ENCODE assay signal across 18 cellular contexts in genomic region chr18:57789759-57790158, GRCh38. TPM values are rescaled to one million over a fixed set of nuclear protein-coding genes. Genes with fewer than 3 reads are reported as not detected.
DNase-seq lines count a peak whose midpoint lies in the region; ATAC-seq and TF ChIP-seq lines count a peak whose summit lies in the region.
"Had no signal": no experiment of that assay in that cellular context is flagged by ENCODE, and none has a peak within 500 bp of the region (broad histone marks: within the 10 kb centered on the region; RNA-seq: fewer than 3 reads in every experiment).

No MANE protein-coding gene starts in this region.

- in situ Hi-C loops in GM23248 (cut with MboI): no loop called here

- no peaks in the 10 kb centered on the region for H3K9me3 ChIP-seq in GM23248 (ENCODE audit: low read depth)
- no peaks in the 10 kb centered on the region for H3K9me3 ChIP-seq in adrenal gland (replicated peaks in 1 of 3)
- no peaks in the 10 kb centered on the region for H3K9me3 ChIP-seq in lower lobe of right lung
- no peaks in the 10 kb centered on the region for H3K9me3 ChIP-seq in stomach smooth muscle (ENCODE audit: control insufficient read depth in 2 of 2, low read length in 2 of 2)
- no peaks in the 10 kb centered on the region for H3K9me3 ChIP-seq in thyroid gland
- H3K9me3 ChIP-seq in CD8-positive, alpha-beta memory T cell (ENCODE audit: low read length): no peaks in the 10 kb centered on the region

- CTCF ChIA-PET in CD8-positive, alpha-beta memory T cell (lab: Charles Lee): no interaction called here

- peaks cover 44% of the 10 kb centered on the region for H3F3A ChIP-seq in GM23248 (ENCODE audit: insufficient read depth)

- no peaks in the 10 kb centered on the region for H3K27me3 ChIP-seq in GM23248 (replicated peaks; ENCODE audit: insufficient read depth)
- H3K27me3 ChIP-seq in adrenal gland: no peaks in the 10 kb centered on the region
- H3K27me3 ChIP-seq in lower lobe of right lung (ENCODE audit: low read depth): no peaks in the 10 kb centered on the region
- no peaks in the 10 kb centered on the region for H3K27me3 ChIP-seq in stomach smooth muscle (ENCODE audit: control insufficient read depth in 1 of 2, insufficient read depth in 2 of 2, low read length in 2 of 2)
- H3K27me3 ChIP-seq in thyroid gland: no peaks in the 10 kb centered on the region
- H3K27me3 ChIP-seq in CD8-positive, alpha-beta memory T cell (ENCODE audit: insufficient read depth, low read length, poor library complexity, severe bottlenecking): no peaks in the 10 kb centered on the region

- DNase-seq in GM23248 (peak; percentile 49), adrenal gland (no peak), lower lobe of right lung (no peak), thyroid gland (no peak)
- no peak for DNase-seq in effector CD4-positive, alpha-beta T cell
- no peak for DNase-seq in CD8-positive, alpha-beta memory T cell
- DNase-seq: activated CD4-positive, alpha-beta T cell treated with anti-CD3 and anti-CD28 coated beads, Interleukin-2, amount 10 ng/mL, durations not matched to agents 7 days and 5 days; activated T-cell treated with anti-CD3 and anti-CD28 coated beads, Interleukin-2, amount 50 U/mL, for 1 hour; C1 segment of cervical spinal cord; kidney glomerular epithelial cell; NCI-H1105; NCI-H2171 treated with DMSO at 0.1 percent for 48 hours; SIG-M5; stimulated activated CD4-positive, alpha-beta T cell treated with anti-CD3 and anti-CD28 coated beads, Interleukin-2, amount 100 ng/mL, for 48 hours had no signal

- H2AFZ ChIP-seq in GM23248: no peak overlapping the region

- TF ChIP-seq POLR2A in adrenal gland (IDR thresholded peaks at IDR 0.05) (no peak), thyroid gland (IDR thresholded peaks at IDR 0.05) (no peak)

- POLR2A ChIA-PET in CD8-positive, alpha-beta memory T cell (lab: Charles Lee): no interaction called here

- H3K36me3 Mint-ChIP-seq in CD8-positive, alpha-beta memory T cell: no peaks in the 10 kb centered on the region
- H3K36me3 Mint-ChIP-seq: activated naive CD4-positive, alpha-beta T cell treated with anti-CD3 and anti-CD28 coated beads, Interleukin-2, amount 50 U/mL, for 24 hours had no signal

- H3K79me2 ChIP-seq in GM23248 (ENCODE audit: insufficient read depth): peaks cover 91% of the 10 kb centered on the region

- H3K9me3 Mint-ChIP-seq in CD8-positive, alpha-beta memory T cell: peaks cover 0 to 9% (median 0%) of the 10 kb centered on the region in 5 donors
- H3K9me3 Mint-ChIP-seq: activated CD4-positive, alpha-beta T cell treated with anti-CD3 and anti-CD28 coated beads, Interleukin-2, amount 10 ng/mL, durations not matched to agents 7 days and 5 days; activated naive CD4-positive, alpha-beta T cell treated with anti-CD3 and anti-CD28 coated beads, Interleukin-2, amount 50 U/mL, for 24 hours; central memory CD8-positive, alpha-beta T cell had no signal

- no peak for TF ChIP-seq CTCF in adrenal gland (IDR thresholded peaks at IDR 0.05)
- no peak for TF ChIP-seq CTCF in lower lobe of right lung (IDR thresholded peaks at IDR 0.05)
- TF ChIP-seq CTCF in thyroid gland (IDR thresholded peaks at IDR 0.05): no peak

- no peaks in the 10 kb centered on the region for H3K4me1 Mint-ChIP-seq in CD8-positive, alpha-beta memory T cell
- H3K4me1 Mint-ChIP-seq: activated CD4-positive, alpha-beta T cell treated with anti-CD3 and anti-CD28 coated beads, Interleukin-2, amount 10 ng/mL, durations not matched to agents 7 days and 5 days; activated naive CD4-positive, alpha-beta T cell treated with anti-CD3 and anti-CD28 coated beads, Interleukin-2, amount 50 U/mL, for 24 hours; central memory CD8-positive, alpha-beta T cell had no signal

- H3K27ac ChIP-seq in GM23248: peak overlapping the region; percentile 84
- peak overlapping the region in 4 of 5 donors; percentile 58 to 91 (median 90) for H3K27ac ChIP-seq in adrenal gland
- H3K27ac ChIP-seq in lower lobe of right lung: peak overlapping the region; percentile 8
- peak overlapping the region; percentile 46 for H3K27ac ChIP-seq in stomach smooth muscle (ENCODE audit: low read length)
- H3K27ac ChIP-seq in thyroid gland: peak overlapping the region in 1 of 3 donors; percentile 86
- no peak overlapping the region for H3K27ac ChIP-seq in CD8-positive, alpha-beta memory T cell (ENCODE audit: low read depth, low read length)

- H3K9me2 ChIP-seq in GM23248 (ENCODE audit: insufficient read depth): no peaks in the 10 kb centered on the region; the same call in 1 of the 2 replicates

- H3K4me2 ChIP-seq in GM23248 (ENCODE audit: unreplicated experiment): peak overlapping the region; percentile 96

- ATAC-seq in lower lobe of right lung (no peak), HG03196 (IDR thresholded peaks at IDR 0.05; ENCODE audit: unreplicated experiment) (no peak)

- H3K9ac ChIP-seq in GM23248 (peak overlapping the region; percentile 69), stomach smooth muscle (ENCODE audit: low read length in 2 of 2) (no peak overlapping the region)

- no peak overlapping the region for H3K27ac Mint-ChIP-seq in CD8-positive, alpha-beta memory T cell
- H3K27ac Mint-ChIP-seq: activated CD4-positive, alpha-beta T cell treated with anti-CD3 and anti-CD28 coated beads, Interleukin-2, amount 10 ng/mL, durations not matched to agents 7 days and 5 days; activated naive CD4-positive, alpha-beta T cell treated with anti-CD3 and anti-CD28 coated beads, Interleukin-2, amount 50 U/mL, for 24 hours had no signal

- no peak overlapping the region for H3K4me3 Mint-ChIP-seq in CD8-positive, alpha-beta memory T cell
- H3K4me3 Mint-ChIP-seq: activated CD4-positive, alpha-beta T cell treated with anti-CD3 and anti-CD28 coated beads, Interleukin-2, amount 10 ng/mL, durations not matched to agents 7 days and 5 days; activated naive CD4-positive, alpha-beta T cell treated with anti-CD3 and anti-CD28 coated beads, Interleukin-2, amount 50 U/mL, for 24 hours; central memory CD8-positive, alpha-beta T cell had no signal

- WGBS in GM23248 (ENCODE audit: low coverage in 1 of 2, low lambda C conversion rate in 2 of 2, missing lambda C conversion rate in 2 of 2), 2 experiments: 80 to 85% methylated on average over 4 of the region's 4 CpGs
- WGBS in adrenal gland, 4 donors: 90 to 98% (median 93%) methylated on average over 4 of the region's 4 CpGs
- WGBS in thyroid gland, 2 donors: 84 to 93% methylated on average over 4 of the region's 4 CpGs

- H3K4me1 ChIP-seq in GM23248 (ENCODE audit: insufficient read depth) (peaks cover 67% of the 10 kb centered on the region), adrenal gland (replicated peaks in 1 of 2) (peaks cover 20 to 29% of the 10 kb centered on the region in 2 donors), lower lobe of right lung (peaks cover 44% of the 10 kb centered on the region), stomach smooth muscle (ENCODE audit: control insufficient read depth, insufficient read depth, low read length) (peaks cover 38% of the 10 kb centered on the region), thyroid gland (peaks cover 24 to 63% of the 10 kb centered on the region in 2 donors)
- H3K4me1 ChIP-seq in CD8-positive, alpha-beta memory T cell (ENCODE audit: insufficient read depth, low read length): no peaks in the 10 kb centered on the region

- H3K36me3 ChIP-seq in GM23248 (ENCODE audit: low read depth) (no peaks in the 10 kb centered on the region), adrenal gland (replicated peaks in 1 of 2) (no peaks in the 10 kb centered on the region), lower lobe of right lung (no peaks in the 10 kb centered on the region), stomach smooth muscle (ENCODE audit: control insufficient read depth in 2 of 2, insufficient read depth in 2 of 2, low read length in 2 of 2) (no peaks in the 10 kb centered on the region), thyroid gland (no peaks in the 10 kb centered on the region)
- H3K36me3 ChIP-seq in CD8-positive, alpha-beta memory T cell (ENCODE audit: insufficient read depth, low read length): no peaks in the 10 kb centered on the region

- peaks cover 3 to 6% of the 10 kb centered on the region in 2 donors for H3K27me3 Mint-ChIP-seq in CD8-positive, alpha-beta memory T cell
- H3K27me3 Mint-ChIP-seq: central memory CD8-positive, alpha-beta T cell had no signal

- H4K20me1 ChIP-seq in GM23248 (ENCODE audit: insufficient read depth): no peaks in the 10 kb centered on the region

- H3K4me3 ChIP-seq in GM23248 (peak overlapping the region; percentile 61; the same call in 1 of the 2 replicates), adrenal gland (no peak overlapping the region), lower lobe of right lung (no peak overlapping the region), stomach smooth muscle (ENCODE audit: low read length in 2 of 2) (peak overlapping the region in 1 of 2 donors; percentile 9), thyroid gland (replicated peaks in 1 of 3) (no peak overlapping the region)
- H3K4me3 ChIP-seq in CD8-positive, alpha-beta memory T cell (ENCODE audit: low read length): no peak overlapping the region

- intact Hi-C loops in adrenal gland (cut with DNase I): no loop called here
- intact Hi-C loops in lower lobe of right lung (cut with DNase I): no loop called here
- intact Hi-C loops in thyroid gland (cut with DNase I): no loop called here

RNA-seq across cellular contexts. Expression of gene ATP8B1, which starts 13.4 kb away (rescaled TPM):
- 43.4 and 43.9 TPM in 2 replicates for total RNA-seq in GM23248 (2014; rRNA removed; shearing (Covaris generic))
- polyA plus RNA-seq in GM23248 (2016; fragmentation: Nextera tagmentation; extraction: Ambion mirVana) (13.3 and 15.8 TPM in 2 replicates), adrenal gland (10 to 100 TPM in 1 of 3 donors, 1 to 10 TPM in 2; 4.3 to 13.4 (median 4.7) TPM)
- total RNA-seq in adrenal gland (10 to 100 TPM; 11.4 to 42.5 (median 15.8) TPM), lower lobe of right lung (27.2 TPM), thyroid gland (10 to 100 TPM; 45.8 to 71.8 (median 58.2) TPM)
- total RNA-seq in CD8-positive, alpha-beta memory T cell: not detected
- not detected for polyA plus RNA-seq in CD8-positive, alpha-beta memory T cell
- total RNA-seq: activated CD4-positive, alpha-beta T cell treated with anti-CD3 and anti-CD28 coated beads, Interleukin-2, amount 10 ng/mL, durations not matched to agents 7 days and 5 days had no signal

Comparison
In these comparisons a context has a peak if more than half of its experiments do, and no peak if none do; other contexts are left out.
1. RNA of gene ATP8B1, which starts 13.4 kb away (total RNA-seq): 45.8 to 71.8 TPM in thyroid gland, 43.4 to 43.9 TPM in GM23248, 27.2 TPM in lower lobe of right lung (single experiment) and 11.4 to 42.5 TPM in adrenal gland; not detected in CD8-positive, alpha-beta memory T cell; every median in the first group is over 10 times any median in the second.